3 cellular contexts compared by ENCODE assay signal in genomic region chr6:44717431-44717830, GRCh38.
"Had no signal": no experiment of that assay in that cellular context is flagged by ENCODE, and none has a peak within 500 bp of the region (broad histone marks: within the 10 kb centered on the region; RNA-seq: fewer than 3 reads in every experiment).

No MANE protein-coding gene starts in this region.

- H3K4me3 ChIP-seq: GM12878 had no signal

- ATAC-seq: GM12878 had no signal

- DNase-seq: GDM1, GF-D8 had no signal
